Comparison of ENCODE assay signal across 1 cellular context in genomic region chr4:118669220-118669619, GRCh38.
TF ChIP-seq lines count a peak whose summit lies in the region.

No MANE protein-coding gene starts in this region.

TF ChIP-seq in HepG2, 621 proteins besides CTCF, POLR2A, EP300 and RAD21 (continued from another document and continues in another):
- TF ChIP-seq ATF2 (CRISPR knock-in tag; IDR thresholded peaks at IDR 0.05) (peak; percentile 64; the same call in 1 of the 2 replicates), ZFYVE20 (CRISPR knock-in tag; IDR thresholded peaks at IDR 0.05; ENCODE audit: borderline replicate concordance, low read depth) (0 out of 2 replicates have a peak, but pooled peaks have one; percentile 29), ZBTB44 (CRISPR knock-in tag; IDR thresholded peaks at IDR 0.05) (peak; percentile 97), ZNF7 (CRISPR knock-in tag; IDR thresholded peaks at IDR 0.05) (peak; percentile 53; the same call in 1 of the 2 replicates), FOXA3 (CRISPR knock-in tag; IDR thresholded peaks at IDR 0.05) (peak; percentile 38; the same call in 1 of the 2 replicates), TEF (CRISPR knock-in tag; IDR thresholded peaks at IDR 0.05) (peak; percentile 83), WIZ (CRISPR knock-in tag; IDR thresholded peaks at IDR 0.05) (peak; percentile 92; the same call in 1 of the 2 replicates), ONECUT2 (CRISPR knock-in tag; IDR thresholded peaks at IDR 0.05) (peak; percentile 53; the same call in 1 of the 2 replicates), ZNF792 (CRISPR knock-in tag; IDR thresholded peaks at IDR 0.05) (peak; percentile 94), ZNF205 (CRISPR knock-in tag; IDR thresholded peaks at IDR 0.05) (0 out of 2 replicates have a peak, but pooled peaks have one; percentile 42), RXRB (CRISPR knock-in tag; IDR thresholded peaks at IDR 0.05; ENCODE audit: borderline replicate concordance) (peak; percentile 78), ZNF430 (CRISPR knock-in tag; IDR thresholded peaks at IDR 0.05) (peak; percentile 66; the same call in 1 of the 2 replicates), HMG20A (CRISPR knock-in tag; IDR thresholded peaks at IDR 0.05; ENCODE audit: borderline replicate concordance) (peak; percentile 43; the same call in 1 of the 2 replicates), HOMEZ (CRISPR knock-in tag; IDR thresholded peaks at IDR 0.05; ENCODE audit: low read depth) (peak; percentile 44; the same call in 1 of the 2 replicates), MTF1 (CRISPR knock-in tag; IDR thresholded peaks at IDR 0.05) (peak; percentile 85), ATF6 (CRISPR knock-in tag; conservative IDR thresholded peaks at IDR 0.05) (peak; percentile 92; the same call in 1 of the 2 replicates), ZNF614 (CRISPR knock-in tag; IDR thresholded peaks at IDR 0.05; ENCODE audit: borderline replicate concordance) (peak; percentile 64; the same call in 1 of the 2 replicates), GATAD1 (CRISPR knock-in tag; IDR thresholded peaks at IDR 0.05) (peak; percentile 65), NFAT5 (CRISPR knock-in tag; IDR thresholded peaks at IDR 0.05) (peak; percentile 46; the same call in 1 of the 2 replicates), KLF6 (CRISPR knock-in tag; IDR thresholded peaks at IDR 0.05) (peak; percentile 97), ZNF580 (CRISPR knock-in tag; IDR thresholded peaks at IDR 0.05; ENCODE audit: borderline replicate concordance, low read depth) (peak; percentile 89; the same call in 1 of the 2 replicates), ZBTB43 (CRISPR knock-in tag; conservative IDR thresholded peaks at IDR 0.05) (peak; percentile 76), ZNF574 (CRISPR knock-in tag; IDR thresholded peaks at IDR 0.05) (peak; percentile 30; the same call in 1 of the 2 replicates), FOXK1 (CRISPR knock-in tag; IDR thresholded peaks at IDR 0.05; ENCODE audit: borderline replicate concordance, low read depth) (peak; percentile 80; the same call in 1 of the 2 replicates), STAT5B (CRISPR knock-in tag; IDR thresholded peaks at IDR 0.05) (peak; percentile 83; the same call in 1 of the 2 replicates), TSC22D2 (CRISPR knock-in tag; IDR thresholded peaks at IDR 0.05; ENCODE audit: borderline replicate concordance) (peak; percentile 98), BRCA1 (CRISPR knock-in tag; IDR thresholded peaks at IDR 0.05) (peak; percentile 87), ZNF431 (CRISPR knock-in tag; IDR thresholded peaks at IDR 0.05; ENCODE audit: borderline replicate concordance, low read depth) (peak; percentile 38; the same call in 1 of the 2 replicates), ZNF281 (CRISPR knock-in tag; IDR thresholded peaks at IDR 0.05; ENCODE audit: borderline replicate concordance) (peak; percentile 57), MYPOP (CRISPR knock-in tag; IDR thresholded peaks at IDR 0.05) (0 out of 2 replicates have a peak, but pooled peaks have one; percentile 30), KLF11 (CRISPR knock-in tag; IDR thresholded peaks at IDR 0.05) (peak; percentile 96), CCDC6 (CRISPR knock-in tag; IDR thresholded peaks at IDR 0.05) (0 out of 2 replicates have a peak, but pooled peaks have one; percentile 31), ZNF12 (CRISPR knock-in tag; IDR thresholded peaks at IDR 0.05) (peak; percentile 80), ZBTB21 (CRISPR knock-in tag; IDR thresholded peaks at IDR 0.05) (peak; percentile 33; the same call in 1 of the 2 replicates)
